ENCODE assay signal across 14 cellular contexts in the genomic region with DNA sequence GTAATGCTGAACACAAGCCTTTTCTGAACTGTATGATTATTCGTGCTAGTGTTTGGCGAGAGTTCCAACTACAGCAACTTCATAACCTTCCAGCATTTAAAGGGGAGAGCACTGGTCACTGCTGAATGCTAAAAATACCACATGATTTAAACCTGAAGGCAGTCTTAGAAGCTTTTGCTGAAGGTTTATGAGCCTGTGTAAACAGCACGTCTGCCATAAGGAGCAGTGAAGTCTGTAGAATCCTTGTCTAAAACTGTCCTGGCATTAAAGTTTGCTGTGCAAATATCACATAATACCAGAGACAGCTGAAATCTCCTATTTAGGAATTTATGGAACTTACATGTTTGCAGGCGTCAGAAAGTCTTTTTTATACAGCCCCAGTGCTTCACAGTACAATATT. TPM values are rescaled to one million over a fixed set of nuclear protein-coding genes. Genes with fewer than 3 reads are reported as not detected.
DNase-seq lines count a peak whose midpoint lies in the region; ATAC-seq, FAIRE-seq and TF ChIP-seq lines count a peak whose summit lies in the region.
"Had no signal": no experiment of that assay in that cellular context is flagged by ENCODE, and none has a peak within 500 bp of the region (broad histone marks: within the 10 kb centered on the region; RNA-seq: fewer than 3 reads in every experiment).

No MANE protein-coding gene starts in this region.

- H3K27ac Mint-ChIP-seq in CD4-positive, alpha-beta memory T cell = peak overlapping the region in 2 of 7 donors; percentile 43 to 79
- H3K27ac Mint-ChIP-seq: brain had no signal

- CTCF ChIA-PET in CD4-positive, alpha-beta memory T cell (lab: Charles Lee; ENCODE audit: partially characterized antibody) = interaction anchor here (1.4 kb wide), 1 partner anchor 26 kb away, joined by 3 read pairs; no protein-coding TSS in a partner anchor

- FAIRE-seq in pancreas (lab: Jason Lieb, UNC) = peak; percentile 20

- no peak for TF ChIP-seq EP300 in esophagus muscularis mucosa (IDR thresholded peaks at IDR 0.05)

- H3K9me3 ChIP-seq in CD4-positive, alpha-beta memory T cell (ENCODE audit: control insufficient read depth in 1 of 2, low read length in 2 of 2) = no peaks in the 10 kb centered on the region
- H3K9me3 ChIP-seq in esophagus muscularis mucosa = no peaks in the 10 kb centered on the region
- no peaks in the 10 kb centered on the region for H3K9me3 ChIP-seq in pancreas

- peaks cover 46 to 94% (median 79%) of the 10 kb centered on the region in 4 donors for H3K4me1 Mint-ChIP-seq in CD4-positive, alpha-beta memory T cell

- intact Hi-C loops in CD4-positive, alpha-beta memory T cell (cut with micrococcal nuclease) = no loop called here
- intact Hi-C loops in esophagus muscularis mucosa (cut with DNase I) (no loop called here), pancreas (cut with DNase I) (no loop called here)

- no peaks in the 10 kb centered on the region for H3K27me3 ChIP-seq in CD4-positive, alpha-beta memory T cell (ENCODE audit: insufficient read depth, low read length)
- H3K27me3 ChIP-seq in esophagus muscularis mucosa (no peaks in the 10 kb centered on the region), pancreas (no peaks in the 10 kb centered on the region)

- H3K27ac ChIP-seq in CD4-positive, alpha-beta memory T cell (ENCODE audit: low read depth, low read length) = no peak overlapping the region
- H3K27ac ChIP-seq in esophagus muscularis mucosa (replicated peaks in 1 of 4) (peak overlapping the region in 3 of 4 donors; percentile 11 to 29 (median 22)), pancreas (no peak overlapping the region)

- H3K4me3 Mint-ChIP-seq in CD4-positive, alpha-beta memory T cell = peak overlapping the region in 5 of 8 donors; percentile 36 to 80 (median 67)

- ATAC-seq in pancreas (no peak), GM19467 (IDR thresholded peaks at IDR 0.05; ENCODE audit: unreplicated experiment) (no peak)

- POLR2A ChIA-PET in CD4-positive, alpha-beta memory T cell (lab: Charles Lee; ENCODE audit: partially characterized antibody) = interaction anchor here (0.6 kb wide), 1 partner anchor 15 kb away, joined by 3 read pairs; no protein-coding TSS in a partner anchor

- H3K27me3 Mint-ChIP-seq in CD4-positive, alpha-beta memory T cell = no peaks in the 10 kb centered on the region

- H3K36me3 Mint-ChIP-seq in CD4-positive, alpha-beta memory T cell = peaks cover 63 to 75% of the 10 kb centered on the region in 2 donors

- no peak for TF ChIP-seq POLR2A in esophagus muscularis mucosa (IDR thresholded peaks at IDR 0.05; ENCODE audit: low read depth)

- H3K4me1 ChIP-seq in CD4-positive, alpha-beta memory T cell (ENCODE audit: insufficient read depth, low read length) = peaks cover 69% of the 10 kb centered on the region
- H3K4me1 ChIP-seq in esophagus muscularis mucosa = peaks cover 5 to 38% (median 35%) of the 10 kb centered on the region in 4 donors
- peaks cover 0 to 22% (median 5%) of the 10 kb centered on the region in 3 donors for H3K4me1 ChIP-seq in pancreas

- peaks cover 21% of the 10 kb centered on the region for H3K36me3 ChIP-seq in CD4-positive, alpha-beta memory T cell (ENCODE audit: insufficient read depth, low read length)
- peaks cover 0 to 43% (median 28%) of the 10 kb centered on the region in 4 donors for H3K36me3 ChIP-seq in esophagus muscularis mucosa
- peaks cover 0 to 33% (median 6%) of the 10 kb centered on the region in 3 donors for H3K36me3 ChIP-seq in pancreas

- no peak for DNase-seq in CD4-positive, alpha-beta memory T cell
- DNase-seq in MV-4-11 (lab: John Stamatoyannopoulos, UW) = peak; percentile 57
- no peak for DNase-seq in esophagus muscularis mucosa (ENCODE audit: extremely low spot score)
- DNase-seq in pancreas = no peak
- no peak for DNase-seq in iPS-NIHi7 (ENCODE audit: extremely low spot score)
- no peak for DNase-seq in DMS53 treated with DMSO at 0.1 percent for 48 hours (lab: John Stamatoyannopoulos, UW; ENCODE audit: unreplicated experiment)
- no peak for DNase-seq in mucosa of gallbladder (ENCODE audit: low spot score)
- DNase-seq: C1 segment of cervical spinal cord; effector CD4-positive, alpha-beta T cell; midbrain; NCI-H2029 treated with DMSO at 0.1 percent for 48 hours; SIG-M5 had no signal

- TF ChIP-seq CTCF in esophagus muscularis mucosa (IDR thresholded peaks at IDR 0.05) (no peak), pancreas (IDR thresholded peaks at IDR 0.05) (no peak)

- H3K9me3 Mint-ChIP-seq in CD4-positive, alpha-beta memory T cell = no peaks in the 10 kb centered on the region
- H3K9me3 Mint-ChIP-seq: brain had no signal

- no peak overlapping the region for H3K4me3 ChIP-seq in CD4-positive, alpha-beta memory T cell (ENCODE audit: low read length in 2 of 2)
- H3K4me3 ChIP-seq in esophagus muscularis mucosa (peak overlapping the region in 1 of 4 donors; percentile 2), pancreas (no peak overlapping the region)

- WGBS in esophagus muscularis mucosa = 42% methylated on average over 4 of the region's 4 CpGs
- WGBS in pancreas, 2 donors = 56 to 69% methylated on average over 4 of the region's 4 CpGs

RNA-seq across cellular contexts. Expression of a gene that starts 5.9 kb away (rescaled TPM):
- 100 to 1,000 TPM; 211 TPM for total RNA-seq in CD4-positive, alpha-beta memory T cell
- 100 to 1,000 TPM; 101 to 109 TPM for polyA plus RNA-seq in CD4-positive, alpha-beta memory T cell
- total RNA-seq in esophagus muscularis mucosa (10 to 100 TPM; 38.1 to 87.4 (median 57.1) TPM), pancreas (10 to 100 TPM; 19.8 to 40.0 (median 28.7) TPM), mucosa of gallbladder (39.9 TPM)
- polyA plus RNA-seq in pancreas = 10 to 100 TPM; 12.6 to 23.0 TPM

Comparison
In these comparisons a context has a peak if more than half of its experiments do, and no peak if none do; other contexts are left out.
1. H3K27ac ChIP-seq: peak in esophagus muscularis mucosa (3 of 4); none in CD4-positive, alpha-beta memory T cell (single experiment) and pancreas (0 of 4).